In the genomic region with DNA sequence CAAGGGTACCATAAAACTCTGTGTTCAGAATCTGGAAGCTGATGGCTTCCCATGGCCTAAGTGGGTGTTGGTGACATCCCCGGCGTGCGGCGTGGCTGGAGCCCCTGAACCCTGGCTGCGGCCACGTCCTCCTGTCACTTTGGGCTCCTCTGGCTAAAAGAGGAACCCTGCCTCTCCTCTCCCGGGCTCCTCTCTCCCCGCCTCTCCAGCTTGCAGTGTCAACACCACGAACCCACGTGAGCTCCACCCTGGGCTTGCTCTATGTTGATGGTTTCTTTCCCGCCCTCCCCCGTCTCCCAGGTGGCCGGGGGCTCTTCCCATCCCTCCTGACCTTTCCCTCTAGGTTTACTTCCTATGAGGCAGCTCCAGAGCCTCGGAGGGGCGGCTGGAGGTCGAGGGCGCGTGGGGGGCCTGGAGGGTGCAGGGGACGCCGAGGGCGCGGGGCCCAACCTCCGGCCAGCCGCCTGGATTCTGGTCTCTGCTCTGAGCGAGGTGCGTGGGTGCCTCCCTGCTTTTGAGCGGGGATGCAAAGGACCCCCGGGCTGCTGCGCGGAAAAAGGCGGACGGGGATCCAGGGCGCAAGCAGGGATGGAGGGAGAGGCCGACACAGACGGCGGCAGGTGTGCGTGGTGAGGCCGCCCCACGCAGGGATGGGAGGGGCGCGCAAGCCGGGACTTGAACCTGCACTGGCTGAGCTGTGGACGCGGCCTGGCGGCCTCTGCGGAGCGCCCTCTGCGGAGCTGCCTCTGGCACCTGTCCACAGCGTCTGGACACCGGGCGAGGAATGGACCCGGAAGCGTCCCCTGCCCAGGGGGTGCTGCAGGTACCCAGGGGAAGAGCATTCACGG, we compare ENCODE assay signal across 10 cellular contexts.
DNase-seq lines count a peak whose midpoint lies in the region; ATAC-seq and TF ChIP-seq lines count a peak whose summit lies in the region.
"Had no signal": no experiment of that assay in that cellular context is flagged by ENCODE, and none has a peak within 500 bp of the region (broad histone marks: within the 10 kb centered on the region; RNA-seq: fewer than 3 reads in every experiment).

No MANE protein-coding gene starts in this region.

- 0 out of 2 replicates have a peak, but pooled peaks cover 4% of the 10 kb centered on the region for H3F3A ChIP-seq in MM.1S (ENCODE audit: insufficient read depth, low read length)

- H3K36me3 Mint-ChIP-seq in activated CD8-positive, alpha-beta T cell treated with anti-CD3 and anti-CD28 coated beads for 36 hours (ENCODE audit: low read depth), result peaks cover 19% of the 10 kb centered on the region

- no peaks in the 10 kb centered on the region for H3K27me3 Mint-ChIP-seq in activated CD8-positive, alpha-beta T cell treated with anti-CD3 and anti-CD28 coated beads for 36 hours

- TF ChIP-seq CTCF in activated CD8-positive, alpha-beta T cell treated with anti-CD3 and anti-CD28 coated beads for 36 hours (IDR thresholded peaks at IDR 0.05), result no peak
- TF ChIP-seq CTCF in lower lobe of right lung (IDR thresholded peaks at IDR 0.05), result no peak
- TF ChIP-seq CTCF in MM.1S (IDR thresholded peaks at IDR 0.05; ENCODE audit: low read length), result no peak

- POLR2A ChIA-PET in activated CD8-positive, alpha-beta T cell treated with anti-CD3 and anti-CD28 coated beads for 36 hours (lab: Charles Lee), result no interaction called here

- H3K27ac ChIP-seq in BLaER1 (peak overlapping the region; percentile 50), lower lobe of right lung (no peak overlapping the region), MM.1S (ENCODE audit: low read length) (no peak overlapping the region)

- no peaks in the 10 kb centered on the region for H3K9me3 Mint-ChIP-seq in activated CD8-positive, alpha-beta T cell treated with anti-CD3 and anti-CD28 coated beads for 36 hours

- ATAC-seq in activated CD8-positive, alpha-beta T cell treated with anti-CD3 and anti-CD28 coated beads for 36 hours, result peak; percentile 17
- peak; percentile 45 to 49 for ATAC-seq in lower lobe of right lung
- ATAC-seq in GM18858 (IDR thresholded peaks at IDR 0.05; ENCODE audit: unreplicated experiment), result no peak

- H3K9me2 ChIP-seq in MM.1S (replicated peaks; ENCODE audit: insufficient read depth, low read length), result no peaks in the 10 kb centered on the region

- H3K9me3 ChIP-seq in BLaER1, result peaks cover 9% of the 10 kb centered on the region
- no peaks in the 10 kb centered on the region for H3K9me3 ChIP-seq in lower lobe of right lung
- H3K9me3 ChIP-seq in MM.1S (replicated peaks; ENCODE audit: insufficient read depth, low read length), result no peaks in the 10 kb centered on the region

- H3K9ac ChIP-seq in BLaER1, result no peak overlapping the region; the same call in 1 of the 2 replicates
- H3K9ac ChIP-seq in MM.1S (ENCODE audit: low read length), result no peak overlapping the region

- H3K27ac Mint-ChIP-seq in activated CD8-positive, alpha-beta T cell treated with anti-CD3 and anti-CD28 coated beads for 36 hours, result no peak overlapping the region

- H3K4me2 ChIP-seq in BLaER1 (peak overlapping the region; percentile 89), MM.1S (ENCODE audit: low read depth, low read length) (no peak overlapping the region)

- DNase-seq in Kasumi-1 (lab: John Stamatoyannopoulos, UW), result peak; percentile 78 to 84
- no peak for DNase-seq in activated CD8-positive, alpha-beta T cell treated with anti-CD3 and anti-CD28 coated beads for 36 hours
- peak; percentile 63 for DNase-seq in lower lobe of right lung
- no peak for DNase-seq in MM.1S
- no peak for DNase-seq in medulla oblongata (ENCODE audit: extremely low spot score)
- DNase-seq in DMS53 treated with DMSO at 0.1 percent for 48 hours (lab: John Stamatoyannopoulos, UW; ENCODE audit: unreplicated experiment), result no peak
- DNase-seq: NCI-H187, SHP77 treated with DMSO at 0.1 percent for 48 hours had no signal

- peaks cover 56% of the 10 kb centered on the region for H3K4me1 ChIP-seq in BLaER1
- peaks cover 11% of the 10 kb centered on the region for H3K4me1 ChIP-seq in lower lobe of right lung
- no peaks in the 10 kb centered on the region for H3K4me1 ChIP-seq in MM.1S (ENCODE audit: low read length)

- H3K4me3 Mint-ChIP-seq in activated CD8-positive, alpha-beta T cell treated with anti-CD3 and anti-CD28 coated beads for 36 hours, result no peak overlapping the region

- no peaks in the 10 kb centered on the region for H3K79me2 ChIP-seq in MM.1S (ENCODE audit: low read length)

- H3K27me3 ChIP-seq in BLaER1 (no peaks in the 10 kb centered on the region), lower lobe of right lung (ENCODE audit: low read depth) (no peaks in the 10 kb centered on the region), MM.1S (replicated peaks; ENCODE audit: insufficient read depth, low read length) (no peaks in the 10 kb centered on the region)

- CTCF ChIA-PET in activated CD8-positive, alpha-beta T cell treated with anti-CD3 and anti-CD28 coated beads for 36 hours (lab: Charles Lee), result interaction anchor here (2.5 kb wide), 1 partner anchor 16 kb away, joined by 7 read pairs; no protein-coding TSS in a partner anchor

- no peak overlapping the region for H2AFZ ChIP-seq in MM.1S (ENCODE audit: low read length)

- intact Hi-C loops in activated CD8-positive, alpha-beta T cell treated with anti-CD3 and anti-CD28 coated beads for 36 hours (cut with micrococcal nuclease), result no loop called here
- intact Hi-C loops in lower lobe of right lung (cut with DNase I), result no loop called here

- peaks cover 6% of the 10 kb centered on the region for H3K4me1 Mint-ChIP-seq in activated CD8-positive, alpha-beta T cell treated with anti-CD3 and anti-CD28 coated beads for 36 hours (ENCODE audit: low read depth)

- H3K4me3 ChIP-seq in BLaER1, result no peak overlapping the region; the same call in 1 of the 2 replicates
- no peak overlapping the region for H3K4me3 ChIP-seq in lower lobe of right lung
- H3K4me3 ChIP-seq in MM.1S (ENCODE audit: low read length), result no peak overlapping the region

- H4K20me1 ChIP-seq in BLaER1, result peaks cover 80% of the 10 kb centered on the region
- H4K20me1 ChIP-seq in MM.1S (ENCODE audit: insufficient read depth, low read length), result no peaks in the 10 kb centered on the region

- peaks cover 40% of the 10 kb centered on the region for H3K36me3 ChIP-seq in BLaER1
- peaks cover 37% of the 10 kb centered on the region for H3K36me3 ChIP-seq in lower lobe of right lung
- 0 out of 2 replicates have a peak, but pooled peaks cover 2% of the 10 kb centered on the region for H3K36me3 ChIP-seq in MM.1S (replicated peaks; ENCODE audit: insufficient read depth, low read length)

Comparison
In these comparisons a context has a peak if more than half of its experiments do, and no peak if none do; other contexts are left out.
1. DNase-seq: peak in Kasumi-1 (2 of 2) and lower lobe of right lung (single experiment); none in activated CD8-positive, alpha-beta T cell treated with anti-CD3 and anti-CD28 coated beads for 36 hours (single experiment), MM.1S (single experiment), medulla oblongata (single experiment) and DMS53 treated with DMSO at 0.1 percent for 48 hours (single experiment).